In the genomic region with DNA sequence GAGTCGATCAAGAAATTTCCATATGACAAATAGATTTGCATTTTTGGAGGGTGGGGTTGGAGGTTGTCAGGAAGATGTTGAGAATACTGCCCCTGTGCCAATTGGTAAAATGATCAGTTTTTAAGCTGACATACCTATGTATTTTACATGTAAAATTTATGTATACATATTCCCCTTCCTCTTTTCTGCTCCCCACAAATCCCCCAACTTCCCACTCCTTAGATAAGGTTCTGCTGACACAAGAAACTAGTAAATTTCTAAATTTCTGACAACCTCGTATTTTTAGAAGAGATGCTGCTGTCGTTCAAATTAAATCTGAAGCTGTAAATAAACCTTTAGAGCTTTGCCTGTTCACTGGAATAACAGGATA, we compare ENCODE assay signal across 10 cellular contexts.
A peak's percentile ranks its signal among the peaks of the same experiment; 100 is the strongest.
DNase-seq lines count a peak whose midpoint lies in the region; ATAC-seq and TF ChIP-seq lines count a peak whose summit lies in the region.
"Had no signal": no experiment of that assay in that cellular context is flagged by ENCODE, and none has a peak within 500 bp of the region (broad histone marks: within the 10 kb centered on the region; RNA-seq: fewer than 3 reads in every experiment).

No MANE protein-coding gene starts in this region.

- H3K27ac Mint-ChIP-seq in nephron: peak overlapping the region in 2 of 3 experiments; percentile 13 to 39
- H3K27ac Mint-ChIP-seq: activated T-cell treated with anti-CD3 and anti-CD28 coated beads, Interleukin-2, amount 50 U/mL, for 24 hours had no signal

- no peaks in the 10 kb centered on the region for H3K36me3 Mint-ChIP-seq in nephron (ENCODE audit: low read depth)

- peaks cover 25% of the 10 kb centered on the region for H3K27me3 Mint-ChIP-seq in nephron (ENCODE audit: low read depth)

- H3K36me3 ChIP-seq in A673 (ENCODE audit: insufficient read depth, low read length, poor library complexity, severe bottlenecking): no peaks in the 10 kb centered on the region
- no peaks in the 10 kb centered on the region for H3K36me3 ChIP-seq in HUES6 (ENCODE audit: control insufficient read depth, insufficient read depth, low read length)
- no peaks in the 10 kb centered on the region for H3K36me3 ChIP-seq in adipocyte (ENCODE audit: control insufficient read depth, insufficient read depth, low read length, severe bottlenecking)
- H3K36me3 ChIP-seq in upper lobe of right lung: no peaks in the 10 kb centered on the region

- no TSS peak for BruUV-seq in A673 (replicated peaks; lab: Mats Ljungman, UMichigan)

- CTCF ChIA-PET in A673 (lab: Charles Lee): no interaction called here

- peaks cover 43% of the 10 kb centered on the region for H3K4me1 Mint-ChIP-seq in nephron

- ATAC-seq in upper lobe of right lung: no peak
- ATAC-seq: HepG2 had no signal

- POLR2A ChIA-PET in A673 (lab: Charles Lee; ENCODE audit: low non-redundant PET): interaction anchor here (0.6 to 0.7 kb wide), 2 partner anchors 9 to 180 kb away, joined by 3 to 12 read pairs; no protein-coding TSS in a partner anchor

- H3K4me1 ChIP-seq in A673 (ENCODE audit: insufficient read depth, low read length, poor library complexity, severe bottlenecking) (peaks cover 42% of the 10 kb centered on the region), HUES6 (ENCODE audit: control insufficient read depth, insufficient read depth, low read length) (peaks cover 47% of the 10 kb centered on the region), adipocyte (ENCODE audit: control insufficient read depth, insufficient read depth, low read length) (peaks cover 12% of the 10 kb centered on the region), upper lobe of right lung (peaks cover 13% of the 10 kb centered on the region)

- DNase-seq in A673 (ENCODE audit: low spot score) (no peak), adipocyte (ENCODE audit: low read depth) (no peak), activated gamma-delta T cell treated with Interleukin-2 at 50 U/mL for 16 hours (no peak), NCI-H2107 treated with DMSO at 0.1 percent for 48 hours (lab: John Stamatoyannopoulos, UW; ENCODE audit: unreplicated experiment) (no peak), upper lobe of right lung (no peak), NCI-H446 treated with DMSO at 0.1 percent for 48 hours (lab: John Stamatoyannopoulos, UW) (no peak)
- DNase-seq: activated T-cell treated with anti-CD3 and anti-CD28 coated beads, Interleukin-2, amount 50 U/mL, for 24 hours had no signal

- TF ChIP-seq CTCF in A673 (conservative IDR thresholded peaks at IDR 0.05; ENCODE audit: low read depth, low read length) (no peak), nephron (IDR thresholded peaks at IDR 0.05; ENCODE audit: unreplicated experiment in 3 of 3) (no peak), upper lobe of right lung (IDR thresholded peaks at IDR 0.05) (no peak)

- no peaks in the 10 kb centered on the region for H3K27me3 ChIP-seq in A673 (replicated peaks; ENCODE audit: insufficient read depth, low read depth, low read length, poor library complexity)
- H3K27me3 ChIP-seq in HUES6 (ENCODE audit: control insufficient read depth, insufficient read depth, low read length): no peaks in the 10 kb centered on the region
- no peaks in the 10 kb centered on the region for H3K27me3 ChIP-seq in adipocyte (replicated peaks; ENCODE audit: control insufficient read depth, insufficient read depth, low read length)
- no peaks in the 10 kb centered on the region for H3K27me3 ChIP-seq in upper lobe of right lung

- peak overlapping the region in 2 of 3 experiments; percentile 8 to 17 for H3K4me3 Mint-ChIP-seq in nephron
- H3K4me3 Mint-ChIP-seq: activated T-cell treated with anti-CD3 and anti-CD28 coated beads, Interleukin-2, amount 50 U/mL, for 24 hours had no signal

- peak overlapping the region; percentile 28 for H3K27ac ChIP-seq in A673 (ENCODE audit: low read depth, low read length, poor library complexity, severe bottlenecking)
- peak overlapping the region; percentile 88; the same call in 1 of the 2 replicates for H3K27ac ChIP-seq in HUES6 (ENCODE audit: low read depth, low read length)
- H3K27ac ChIP-seq in upper lobe of right lung: no peak overlapping the region

- intact Hi-C loops in A673 (cut with micrococcal nuclease; ENCODE audit: unreplicated experiment) (no loop called here), upper lobe of right lung (cut with DNase I) (no loop called here)

- no peaks in the 10 kb centered on the region for H3K9me3 Mint-ChIP-seq in nephron
- H3K9me3 Mint-ChIP-seq: activated T-cell treated with anti-CD3 and anti-CD28 coated beads, Interleukin-2, amount 50 U/mL, for 24 hours had no signal

- H3K9ac ChIP-seq in HUES6 (ENCODE audit: low read length) (no peak overlapping the region), adipocyte (ENCODE audit: low read length) (no peak overlapping the region)

- H3K4me3 ChIP-seq in A673 (ENCODE audit: low read depth, low read length, poor library complexity, severe bottlenecking) (peak overlapping the region; percentile 12), HUES6 (ENCODE audit: low read depth, low read length) (no peak overlapping the region; the same call in 1 of the 2 replicates), adipocyte (ENCODE audit: low read length) (peak overlapping the region; percentile 53), upper lobe of right lung (no peak overlapping the region)

- H3K9me3 ChIP-seq in A673 (ENCODE audit: low read depth, low read length, poor library complexity, severe bottlenecking) (no peaks in the 10 kb centered on the region), HUES6 (ENCODE audit: control insufficient read depth, insufficient read depth, low read depth, low read length) (no peaks in the 10 kb centered on the region), adipocyte (ENCODE audit: control insufficient read depth, low read length) (no peaks in the 10 kb centered on the region), upper lobe of right lung (no peaks in the 10 kb centered on the region)

Comparison
In these comparisons a context has a peak if more than half of its experiments do, and no peak if none do; other contexts are left out.
1. H3K4me3 ChIP-seq: peak in A673 (single experiment) and adipocyte (single experiment); none in HUES6 (single experiment) and upper lobe of right lung (single experiment).